14 cellular contexts compared by ENCODE assay signal in genomic region chr2:133885847-133886246, GRCh38.
DNase-seq lines count a peak whose midpoint lies in the region; ATAC-seq and TF ChIP-seq lines count a peak whose summit lies in the region.
"Had no signal": no experiment of that assay in that cellular context is flagged by ENCODE, and none has a peak within 500 bp of the region (broad histone marks: within the 10 kb centered on the region; RNA-seq: fewer than 3 reads in every experiment).

No MANE protein-coding gene starts in this region.

- DNase-seq in ELR (ENCODE audit: low read depth) (peak; percentile 74), PC-3 (peak; percentile 77), esophagus muscularis mucosa (ENCODE audit: extremely low spot score) (peak; percentile 64), renal cortical epithelial cell (ENCODE audit: low read depth) (peak; percentile 17), T1000 (lab: John Stamatoyannopoulos, UW) (no peak), D341Med (ENCODE audit: low spot score) (no peak)
- DNase-seq: DMS 273 treated with DMSO at 0.1 percent for 48 hours; effector CD4-positive, alpha-beta T cell; T-helper 1 cell had no signal

- H3K4me1 ChIP-seq in PC-3 (ENCODE audit: insufficient read depth, low read length): peaks cover 17% of the 10 kb centered on the region
- H3K4me1 ChIP-seq in esophagus muscularis mucosa: peaks cover 0 to 17% (median 15%) of the 10 kb centered on the region in 4 donors
- H3K4me1 ChIP-seq: parathyroid adenoma had no signal

- H2AFZ ChIP-seq in PC-3 (ENCODE audit: low read length): peak overlapping the region; percentile 78

- ATAC-seq in PC-3 (peak; percentile 90), GM21381 (IDR thresholded peaks at IDR 0.05; ENCODE audit: unreplicated experiment) (no peak)

- peak overlapping the region; percentile 78 for H3K4me2 ChIP-seq in PC-3 (ENCODE audit: low read length)

- no peaks in the 10 kb centered on the region for H3K79me2 ChIP-seq in PC-3 (ENCODE audit: low read length)
- H3K79me2 ChIP-seq: parathyroid adenoma had no signal

- 58% methylated on average over 5 of the region's 5 CpGs for WGBS in esophagus muscularis mucosa

- TF ChIP-seq POLR2A in esophagus muscularis mucosa (IDR thresholded peaks at IDR 0.05; ENCODE audit: low read depth): no peak

- H3K27ac ChIP-seq in PC-3 (ENCODE audit: low read length) (no peak overlapping the region), esophagus muscularis mucosa (replicated peaks in 1 of 4) (peak overlapping the region in 1 of 4 donors; percentile 31)
- H3K27ac ChIP-seq: BLaER1, parathyroid adenoma, skin epidermis, thoracic aorta had no signal

- no peaks in the 10 kb centered on the region for H4K20me1 ChIP-seq in PC-3 (ENCODE audit: low read length)
- H4K20me1 ChIP-seq: BLaER1 had no signal

- H3K9ac ChIP-seq in PC-3 (ENCODE audit: low read length): no peak overlapping the region
- H3K9ac ChIP-seq: BLaER1, parathyroid adenoma had no signal

- H3K27me3 ChIP-seq in PC-3 (ENCODE audit: low read length): no peaks in the 10 kb centered on the region
- H3K27me3 ChIP-seq in esophagus muscularis mucosa: no peaks in the 10 kb centered on the region
- H3K27me3 ChIP-seq: BLaER1 had no signal

- H3K36me3 ChIP-seq in PC-3 (ENCODE audit: low read depth, low read length) (no peaks in the 10 kb centered on the region), esophagus muscularis mucosa (no peaks in the 10 kb centered on the region)
- H3K36me3 ChIP-seq: BLaER1, thoracic aorta had no signal

- TF ChIP-seq CTCF in PC-3 (conservative IDR thresholded peaks at IDR 0.05; ENCODE audit: low read depth, low read length) (no peak), esophagus muscularis mucosa (IDR thresholded peaks at IDR 0.05) (no peak)

- TF ChIP-seq EP300 in esophagus muscularis mucosa (IDR thresholded peaks at IDR 0.05): no peak

- H3F3A ChIP-seq in PC-3 (ENCODE audit: low read length, unreplicated experiment): no peaks in the 10 kb centered on the region

- POLR2A ChIA-PET in PC-3 (lab: Charles Lee; ENCODE audit: unreplicated experiment): no interaction called here

- intact Hi-C loops in PC-3 (cut with micrococcal nuclease) (loop anchor here (1.0 to 5.0 kb wide), 4 partner anchors 232 to 526 kb away; no protein-coding TSS in a partner anchor), esophagus muscularis mucosa (cut with DNase I) (loop anchor here (2.0 to 10.0 kb wide), 3 partner anchors 233 to 1009 kb away; no protein-coding TSS in a partner anchor)

- H3K9me2 ChIP-seq in PC-3 (replicated peaks; ENCODE audit: low read length): no peaks in the 10 kb centered on the region

- CTCF ChIA-PET in PC-3 (lab: Charles Lee): interaction anchor here (0.6 to 1.7 kb wide), 4 partner anchors 234 to 1859 kb away, joined by 3 to 6 read pairs (median 4); no protein-coding TSS in a partner anchor

- H3K4me3 ChIP-seq in PC-3 (ENCODE audit: low read length): peak overlapping the region; percentile 46; the same call in 1 of the 2 replicates
- no peak overlapping the region for H3K4me3 ChIP-seq in esophagus muscularis mucosa
- H3K4me3 ChIP-seq: BLaER1, skin epidermis, thoracic aorta had no signal

- no TSS peak for BruUV-seq in PC-3 (replicated peaks; lab: Mats Ljungman, UMichigan)

- no peaks in the 10 kb centered on the region for H3K9me3 ChIP-seq in PC-3 (ENCODE audit: low read length)
- H3K9me3 ChIP-seq in esophagus muscularis mucosa: no peaks in the 10 kb centered on the region
- H3K9me3 ChIP-seq: BLaER1, thoracic aorta had no signal

Comparison
In these comparisons a context has a peak if more than half of its experiments do, and no peak if none do; other contexts are left out.
1. DNase-seq: peak in ELR (single experiment), PC-3 (single experiment), esophagus muscularis mucosa (single experiment) and renal cortical epithelial cell (single experiment); none in T1000 (single experiment) and D341Med (single experiment).